ENCODE assay signal across 8 cellular contexts in genomic region chr1:244652699-244653438, GRCh38. TPM values are rescaled to one million over a fixed set of nuclear protein-coding genes. Genes with fewer than 3 reads are reported as not detected.
A peak's percentile ranks its signal among the peaks of the same experiment; 100 is the strongest.
DNase-seq lines count a peak whose midpoint lies in the region; ATAC-seq and TF ChIP-seq lines count a peak whose summit lies in the region.

TSS of gene DESI2 (plus strand) at chr1:244653126. CDS start at chr1:244653314, 188 bp downstream.

- TF ChIP-seq CTCF in GM13976 (IDR thresholded peaks at IDR 0.05; ENCODE audit: borderline replicate concordance, control extremely low read depth, extremely low read depth, insufficient read depth, missing control alignments) (peak; percentile 55), adrenal gland (IDR thresholded peaks at IDR 0.05) (peak in 5 of 6 experiments; percentile 27 to 58 (median 47)), heart right ventricle (IDR thresholded peaks at IDR 0.05) (peak; percentile 30 to 80 (median 55)), upper lobe of left lung (IDR thresholded peaks at IDR 0.05) (peak in 5 of 6 experiments; percentile 47 to 92 (median 87))

- in situ Hi-C loops in GM13976 (cut with MboI; ENCODE audit: low sequenced_read_pairs, unreplicated experiment) = no loop called here

- no peak for TF ChIP-seq EP300 in upper lobe of left lung (IDR thresholded peaks at IDR 0.05)

- H3K27ac ChIP-seq in adrenal gland = peak within 1 kb of the TSS; percentile 23 to 92 (median 90)
- H3K27ac ChIP-seq in heart right ventricle = peak within 1 kb of the TSS; percentile 85 to 99 (median 96)
- peak within 1 kb of the TSS; percentile 94 to 98 (median 96) for H3K27ac ChIP-seq in upper lobe of left lung

- H3K27me3 ChIP-seq in adrenal gland = no peaks in the 10 kb centered on the region
- no peaks in the 10 kb centered on the region for H3K27me3 ChIP-seq in heart right ventricle
- H3K27me3 ChIP-seq in upper lobe of left lung = no peaks in the 10 kb centered on the region

- ATAC-seq in HG02870 (IDR thresholded peaks at IDR 0.05; ENCODE audit: unreplicated experiment) = peak; percentile 95
- ATAC-seq in heart right ventricle = peak; percentile 96 to 99 (median 98)
- peak; percentile 98 to 100 for ATAC-seq in upper lobe of left lung (ENCODE audit: low FRiP score in 2 of 2)

- H3K4me1 ChIP-seq in adrenal gland (replicated peaks in 1 of 2) = peaks cover 9 to 22% of the 10 kb centered on the region in 2 donors
- peaks cover 11 to 49% (median 40%) of the 10 kb centered on the region in 9 donors for H3K4me1 ChIP-seq in heart right ventricle
- peaks cover 29 to 47% (median 31%) of the 10 kb centered on the region in 4 donors for H3K4me1 ChIP-seq in upper lobe of left lung

- TF ChIP-seq POLR2A in adrenal gland (IDR thresholded peaks at IDR 0.05) (peak; percentile 96 to 98), upper lobe of left lung (IDR thresholded peaks at IDR 0.05) (peak; percentile 68 to 99 (median 98))

- DNase-seq in GM13976 (ENCODE audit: low spot score) (peak; percentile 97), NCI-H146 (lab: John Stamatoyannopoulos, UW) (peak; percentile 100), T-helper 1 cell (peak; percentile 94 to 99 (median 98)), adrenal gland (peak; percentile 98 to 100 (median 100)), heart right ventricle (peak; percentile 97 to 99), posterior cingulate gyrus (peak; percentile 97 to 100 (median 98)), upper lobe of left lung (peak; percentile 99 to 100)

- intact Hi-C loops in adrenal gland (cut with DNase I) = loop anchor here in 1 of 2 donors (5.0 kb wide), 1 partner anchor 144 kb away; no protein-coding TSS in a partner anchor
- intact Hi-C loops in heart right ventricle (cut with DNase I) = loop anchor here in 7 of 10 donors (2.0 to 10.0 kb wide), 11 partner anchors 144 to 318 kb away; partner anchors contain the start of genes ADSS2 (in 4 of the 7), CATSPERE (in 1 of the 7), COX20 (in 1 of the 7) and HNRNPU (in 1 of the 7)
- intact Hi-C loops in posterior cingulate gyrus (cut with DNase I) = loop anchor here (5.0 to 10.0 kb wide), 4 partner anchors 51 to 212 kb away; partner anchors contain the start of genes ADSS2, COX20 and HNRNPU

- no peaks in the 10 kb centered on the region for H3K36me3 ChIP-seq in adrenal gland (replicated peaks in 1 of 2)
- H3K36me3 ChIP-seq in heart right ventricle = peaks cover 0 to 13% (median 0%) of the 10 kb centered on the region in 9 donors
- no peaks in the 10 kb centered on the region for H3K36me3 ChIP-seq in upper lobe of left lung

- whole genome bisulfite sequencing in adrenal gland, 4 donors = 0 to 1% (median 1%) methylated on average over 26 to 77 of the region's 77 CpGs; no CpG with 5 or more reads in 1 of the 4 donors
- WGBS in heart right ventricle, 2 donors = 0% methylated on average over 77 of the region's 77 CpGs
- WGBS in upper lobe of left lung, 2 donors = 0% methylated on average over 4 to 25 of the region's 77 CpGs

- no peaks in the 10 kb centered on the region for H3K9me3 ChIP-seq in adrenal gland (replicated peaks in 1 of 3)
- H3K9me3 ChIP-seq in heart right ventricle = no peaks in the 10 kb centered on the region
- no peaks in the 10 kb centered on the region for H3K9me3 ChIP-seq in upper lobe of left lung

- H3K4me3 ChIP-seq in adrenal gland (peak within 1 kb of the TSS; percentile 31 to 99 (median 82)), heart right ventricle (peak within 1 kb of the TSS; percentile 71 to 97 (median 85)), upper lobe of left lung (peak within 1 kb of the TSS; percentile 60 to 81 (median 79))

RNA-seq across cellular contexts. Expression of gene DESI2, which starts in this region (rescaled TPM):
- 10 to 100 TPM; 20.6 to 43.2 (median 29.8) TPM for total RNA-seq in adrenal gland
- 10 to 100 TPM in 2 of 3 donors, 1 to 10 TPM in 1; 7.0 to 26.1 (median 12.6) TPM for polyA plus RNA-seq in adrenal gland
- total RNA-seq in heart right ventricle = 10 to 100 TPM; 16.4 to 24.0 (median 21.0) TPM
- polyA plus RNA-seq in heart right ventricle = 10 to 100 TPM; 11.7 to 11.9 TPM
- total RNA-seq in upper lobe of left lung = 100 to 1,000 TPM in 1 of 6 donors, 10 to 100 TPM in 5; 40.4 to 103 (median 54.5) TPM

Comparison
In these comparisons a context has a peak if more than half of its experiments do, and no peak if none do; other contexts are left out.
1. Peak in every context shown above with its lines: DNase-seq, ATAC-seq, H3K4me3 ChIP-seq and H3K27ac ChIP-seq.